In genomic region chr19:19098703-19099632, GRCh38 we compare ENCODE assay signal across 1 cellular context.
A peak's percentile ranks its signal among the peaks of the same experiment; 100 is the strongest.
TF ChIP-seq lines count a peak whose summit lies in the region.

No MANE protein-coding gene starts in this region.

TF ChIP-seq in HepG2, 621 proteins besides CTCF, POLR2A, EP300 and RAD21 (continued from another document and continues in another):
- TF ChIP-seq, protein P1, sequence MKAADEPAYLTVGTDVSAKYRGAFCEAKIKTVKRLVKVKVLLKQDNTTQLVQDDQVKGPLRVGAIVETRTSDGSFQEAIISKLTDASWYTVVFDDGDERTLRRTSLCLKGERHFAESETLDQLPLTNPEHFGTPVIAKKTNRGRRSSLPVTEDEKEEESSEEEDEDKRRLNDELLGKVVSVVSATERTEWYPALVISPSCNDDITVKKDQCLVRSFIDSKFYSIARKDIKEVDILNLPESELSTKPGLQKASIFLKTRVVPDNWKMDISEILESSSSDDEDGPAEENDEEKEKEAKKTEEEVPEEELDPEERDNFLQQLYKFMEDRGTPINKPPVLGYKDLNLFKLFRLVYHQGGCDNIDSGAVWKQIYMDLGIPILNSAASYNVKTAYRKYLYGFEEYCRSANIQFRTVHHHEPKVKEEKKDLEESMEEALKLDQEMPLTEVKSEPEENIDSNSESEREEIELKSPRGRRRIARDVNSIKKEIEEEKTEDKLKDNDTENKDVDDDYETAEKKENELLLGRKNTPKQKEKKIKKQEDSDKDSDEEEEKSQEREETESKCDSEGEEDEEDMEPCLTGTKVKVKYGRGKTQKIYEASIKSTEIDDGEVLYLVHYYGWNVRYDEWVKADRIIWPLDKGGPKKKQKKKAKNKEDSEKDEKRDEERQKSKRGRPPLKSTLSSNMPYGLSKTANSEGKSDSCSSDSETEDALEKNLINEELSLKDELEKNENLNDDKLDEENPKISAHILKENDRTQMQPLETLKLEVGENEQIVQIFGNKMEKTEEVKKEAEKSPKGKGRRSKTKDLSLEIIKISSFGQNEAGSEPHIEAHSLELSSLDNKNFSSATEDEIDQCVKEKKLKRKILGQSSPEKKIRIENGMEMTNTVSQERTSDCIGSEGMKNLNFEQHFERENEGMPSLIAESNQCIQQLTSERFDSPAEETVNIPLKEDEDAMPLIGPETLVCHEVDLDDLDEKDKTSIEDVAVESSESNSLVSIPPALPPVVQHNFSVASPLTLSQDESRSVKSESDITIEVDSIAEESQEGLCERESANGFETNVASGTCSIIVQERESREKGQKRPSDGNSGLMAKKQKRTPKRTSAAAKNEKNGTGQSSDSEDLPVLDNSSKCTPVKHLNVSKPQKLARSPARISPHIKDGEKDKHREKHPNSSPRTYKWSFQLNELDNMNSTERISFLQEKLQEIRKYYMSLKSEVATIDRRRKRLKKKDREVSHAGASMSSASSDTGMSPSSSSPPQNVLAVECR (CRISPR knock-in tag; IDR thresholded peaks at IDR 0.05; ENCODE audit: borderline replicate concordance), result peak; percentile 61; the same call in 1 of the 2 replicates
- TF ChIP-seq ZNF841 (CRISPR knock-in tag; IDR thresholded peaks at IDR 0.05; ENCODE audit: borderline replicate concordance) (no peak), MLLT10 (CRISPR knock-in tag; IDR thresholded peaks at IDR 0.05) (no peak), ZNF10 (CRISPR knock-in tag; IDR thresholded peaks at IDR 0.05; ENCODE audit: borderline replicate concordance, low read depth) (no peak), ZNF20 (CRISPR knock-in tag; IDR thresholded peaks at IDR 0.05) (no peak), ZNF772 (CRISPR knock-in tag; IDR thresholded peaks at IDR 0.05) (peak; percentile 70), LCORL (IDR thresholded peaks at IDR 0.05) (no peak; the same call in 1 of the 2 replicates), LCORL (CRISPR knock-in tag; IDR thresholded peaks at IDR 0.05) (peak; percentile 97), SMAD3 (CRISPR knock-in tag; IDR thresholded peaks at IDR 0.05) (peak; percentile 65; the same call in 1 of the 2 replicates), PRDM15 (CRISPR knock-in tag; IDR thresholded peaks at IDR 0.05) (no peak), MIXL1 (CRISPR knock-in tag; IDR thresholded peaks at IDR 0.05) (peak; percentile 46; the same call in 1 of the 2 replicates), ZSCAN12 (CRISPR knock-in tag; IDR thresholded peaks at IDR 0.05) (no peak), DPF2 (CRISPR knock-in tag; IDR thresholded peaks at IDR 0.05; ENCODE audit: borderline replicate concordance, low read depth) (peak; percentile 77; the same call in 1 of the 2 replicates), EHMT2 (IDR thresholded peaks at IDR 0.05; ENCODE audit: borderline replicate concordance, low read depth, low read length) (no peak), IKZF4 (CRISPR knock-in tag; IDR thresholded peaks at IDR 0.05; ENCODE audit: borderline replicate concordance, low read depth, not compliant biosample characterization) (no peak), KLF6 (CRISPR knock-in tag; IDR thresholded peaks at IDR 0.05) (0 out of 2 replicates have a peak, but pooled peaks have one; percentile 65), ZNF552 (CRISPR knock-in tag; IDR thresholded peaks at IDR 0.05; ENCODE audit: borderline replicate concordance) (no peak), NFIB (CRISPR knock-in tag; IDR thresholded peaks at IDR 0.05; ENCODE audit: borderline replicate concordance) (no peak), DMAP1 (CRISPR knock-in tag; IDR thresholded peaks at IDR 0.05) (peak; percentile 66), ZNF343 (CRISPR knock-in tag; IDR thresholded peaks at IDR 0.05) (no peak), ZNF703 (CRISPR knock-in tag; IDR thresholded peaks at IDR 0.05; ENCODE audit: borderline replicate concordance) (no peak), ZFP37 (CRISPR knock-in tag; IDR thresholded peaks at IDR 0.05; ENCODE audit: borderline replicate concordance) (0 out of 2 replicates have a peak, but pooled peaks have one; percentile 23), IRF1 (CRISPR knock-in tag; IDR thresholded peaks at IDR 0.05; ENCODE audit: low read depth) (no peak), FOXO4 (CRISPR knock-in tag; conservative IDR thresholded peaks at IDR 0.05) (no peak), ZNF224 (CRISPR knock-in tag; IDR thresholded peaks at IDR 0.05) (0 out of 2 replicates have a peak, but pooled peaks have one; percentile 28), ZNF768 (CRISPR knock-in tag; IDR thresholded peaks at IDR 0.05) (peak; percentile 79), ZNF282 (IDR thresholded peaks at IDR 0.05; ENCODE audit: partially characterized antibody) (no peak), MBNL3 (CRISPR knock-in tag; conservative IDR thresholded peaks at IDR 0.05) (no peak), ZNF746 (CRISPR knock-in tag; IDR thresholded peaks at IDR 0.05) (0 out of 2 replicates have a peak, but pooled peaks have one; percentile 49), RARA (CRISPR knock-in tag; IDR thresholded peaks at IDR 0.05) (peak; percentile 86), PPARG (CRISPR knock-in tag; conservative IDR thresholded peaks at IDR 0.05) (peak; percentile 95), SRSF4 (IDR thresholded peaks at IDR 0.05; ENCODE audit: low read depth, low read length, poor library complexity, severe bottlenecking) (no peak), ZNF709 (CRISPR knock-in tag; IDR thresholded peaks at IDR 0.05) (0 out of 2 replicates have a peak, but pooled peaks have one; percentile 57), ETV6 (CRISPR knock-in tag; conservative IDR thresholded peaks at IDR 0.05) (no peak), TEAD3 (CRISPR knock-in tag; optimal IDR thresholded peaks at IDR 0.05; ENCODE audit: borderline replicate concordance) (peak; percentile 30), AHR (CRISPR knock-in tag; IDR thresholded peaks at IDR 0.05) (no peak), ZNF431 (CRISPR knock-in tag; IDR thresholded peaks at IDR 0.05; ENCODE audit: borderline replicate concordance, low read depth) (no peak), PITX1 (CRISPR knock-in tag; IDR thresholded peaks at IDR 0.05) (peak; percentile 81)
- TF ChIP-seq, protein P2, sequence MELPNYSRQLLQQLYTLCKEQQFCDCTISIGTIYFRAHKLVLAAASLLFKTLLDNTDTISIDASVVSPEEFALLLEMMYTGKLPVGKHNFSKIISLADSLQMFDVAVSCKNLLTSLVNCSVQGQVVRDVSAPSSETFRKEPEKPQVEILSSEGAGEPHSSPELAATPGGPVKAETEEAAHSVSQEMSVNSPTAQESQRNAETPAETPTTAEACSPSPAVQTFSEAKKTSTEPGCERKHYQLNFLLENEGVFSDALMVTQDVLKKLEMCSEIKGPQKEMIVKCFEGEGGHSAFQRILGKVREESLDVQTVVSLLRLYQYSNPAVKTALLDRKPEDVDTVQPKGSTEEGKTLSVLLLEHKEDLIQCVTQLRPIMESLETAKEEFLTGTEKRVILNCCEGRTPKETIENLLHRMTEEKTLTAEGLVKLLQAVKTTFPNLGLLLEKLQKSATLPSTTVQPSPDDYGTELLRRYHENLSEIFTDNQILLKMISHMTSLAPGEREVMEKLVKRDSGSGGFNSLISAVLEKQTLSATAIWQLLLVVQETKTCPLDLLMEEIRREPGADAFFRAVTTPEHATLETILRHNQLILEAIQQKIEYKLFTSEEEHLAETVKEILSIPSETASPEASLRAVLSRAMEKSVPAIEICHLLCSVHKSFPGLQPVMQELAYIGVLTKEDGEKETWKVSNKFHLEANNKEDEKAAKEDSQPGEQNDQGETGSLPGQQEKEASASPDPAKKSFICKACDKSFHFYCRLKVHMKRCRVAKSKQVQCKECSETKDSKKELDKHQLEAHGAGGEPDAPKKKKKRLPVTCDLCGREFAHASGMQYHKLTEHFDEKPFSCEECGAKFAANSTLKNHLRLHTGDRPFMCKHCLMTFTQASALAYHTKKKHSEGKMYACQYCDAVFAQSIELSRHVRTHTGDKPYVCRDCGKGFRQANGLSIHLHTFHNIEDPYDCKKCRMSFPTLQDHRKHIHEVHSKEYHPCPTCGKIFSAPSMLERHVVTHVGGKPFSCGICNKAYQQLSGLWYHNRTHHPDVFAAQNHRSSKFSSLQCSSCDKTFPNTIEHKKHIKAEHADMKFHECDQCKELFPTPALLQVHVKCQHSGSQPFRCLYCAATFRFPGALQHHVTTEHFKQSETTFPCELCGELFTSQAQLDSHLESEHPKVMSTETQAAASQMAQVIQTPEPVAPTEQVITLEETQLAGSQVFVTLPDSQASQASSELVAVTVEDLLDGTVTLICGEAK (IDR thresholded peaks at IDR 0.05), result no peak
- TF ChIP-seq, protein P2 (CRISPR knock-in tag; IDR thresholded peaks at IDR 0.05), result no peak
- TF ChIP-seq, protein P3, sequence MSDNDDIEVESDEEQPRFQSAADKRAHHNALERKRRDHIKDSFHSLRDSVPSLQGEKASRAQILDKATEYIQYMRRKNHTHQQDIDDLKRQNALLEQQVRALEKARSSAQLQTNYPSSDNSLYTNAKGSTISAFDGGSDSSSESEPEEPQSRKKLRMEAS (IDR thresholded peaks at IDR 0.05), result peak; percentile 55
- TF ChIP-seq, protein P4, sequence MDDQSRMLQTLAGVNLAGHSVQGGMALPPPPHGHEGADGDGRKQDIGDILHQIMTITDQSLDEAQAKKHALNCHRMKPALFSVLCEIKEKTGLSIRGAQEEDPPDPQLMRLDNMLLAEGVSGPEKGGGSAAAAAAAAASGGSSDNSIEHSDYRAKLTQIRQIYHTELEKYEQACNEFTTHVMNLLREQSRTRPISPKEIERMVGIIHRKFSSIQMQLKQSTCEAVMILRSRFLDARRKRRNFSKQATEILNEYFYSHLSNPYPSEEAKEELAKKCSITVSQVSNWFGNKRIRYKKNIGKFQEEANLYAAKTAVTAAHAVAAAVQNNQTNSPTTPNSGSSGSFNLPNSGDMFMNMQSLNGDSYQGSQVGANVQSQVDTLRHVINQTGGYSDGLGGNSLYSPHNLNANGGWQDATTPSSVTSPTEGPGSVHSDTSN (CRISPR knock-in tag; IDR thresholded peaks at IDR 0.05; ENCODE audit: borderline replicate concordance), result no peak
